Comparison of ENCODE assay signal across 9 cellular contexts in the genomic region with DNA sequence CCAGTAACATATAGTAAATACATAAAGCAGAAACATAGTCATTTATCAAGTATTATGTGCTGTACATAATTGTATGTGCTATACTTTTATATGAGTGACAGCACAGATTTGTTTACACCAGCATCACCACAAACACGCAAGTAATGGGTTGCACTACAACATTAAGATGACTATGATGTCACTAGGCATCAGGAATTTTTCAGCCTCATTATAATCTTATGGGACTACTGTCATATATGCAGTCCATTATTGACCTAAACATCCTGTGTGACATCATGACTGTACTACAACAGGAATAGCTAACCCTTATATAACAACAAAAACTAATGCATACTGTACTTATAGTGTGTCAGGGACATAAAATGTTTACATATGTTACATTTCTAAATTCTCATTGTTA. TPM values are rescaled to one million over a fixed set of nuclear protein-coding genes. Genes with fewer than 3 reads are reported as not detected.
"Had no signal": no experiment of that assay in that cellular context is flagged by ENCODE, and none has a peak within 500 bp of the region (broad histone marks: within the 10 kb centered on the region; RNA-seq: fewer than 3 reads in every experiment).

No MANE protein-coding gene starts in this region.

- DNase-seq: GDM1, GF-D8 had no signal

- FAIRE-seq: G401.6, GM12878, GM12891, GM12892, GM18507, GM19239 had no signal

- ATAC-seq: GM12878 had no signal

- H3K4me3 ChIP-seq: GM12878 had no signal

RNA-seq across cellular contexts. Expression of gene IZUMO1R, which starts 50.2 kb away (rescaled TPM):
- total RNA-seq: G401, GM12878 had no signal
- polyA plus RNA-seq: GM12878 had no signal
